ENCODE assay signal across 10 cellular contexts in the genomic region with DNA sequence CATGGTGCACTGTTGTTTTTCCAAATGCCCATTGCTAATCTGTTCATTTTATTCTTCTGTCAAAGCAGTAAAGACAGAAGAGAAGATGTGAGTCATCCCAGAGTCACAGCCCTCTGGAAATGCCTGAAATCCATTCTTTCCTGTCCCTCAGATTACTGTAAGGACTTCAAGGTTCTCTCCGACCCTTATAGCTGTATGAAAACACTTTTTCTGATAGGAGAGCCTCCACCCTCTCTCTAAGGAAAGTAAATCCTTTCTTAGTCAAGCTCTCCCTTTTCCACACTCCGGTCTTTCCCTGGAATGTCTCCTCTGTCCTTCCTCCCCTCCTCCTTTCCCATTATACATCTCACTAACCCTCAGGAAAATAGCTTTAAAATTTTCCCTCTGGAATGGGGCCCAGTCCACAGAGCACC. TPM values are rescaled to one million over a fixed set of nuclear protein-coding genes. Genes with fewer than 3 reads are reported as not detected.
DNase-seq lines count a peak whose midpoint lies in the region; ATAC-seq and TF ChIP-seq lines count a peak whose summit lies in the region.
"Had no signal": no experiment of that assay in that cellular context is flagged by ENCODE, and none has a peak within 500 bp of the region (broad histone marks: within the 10 kb centered on the region; RNA-seq: fewer than 3 reads in every experiment).

No MANE protein-coding gene starts in this region.

- peaks cover 33% of the 10 kb centered on the region for H3K4me1 Mint-ChIP-seq in HFFc6 (ENCODE audit: low read depth)

- H3K4me1 ChIP-seq in adrenal gland (replicated peaks in 1 of 2) (peaks cover 27 to 41% of the 10 kb centered on the region in 2 donors), thymus (ENCODE audit: control insufficient read depth, insufficient read depth, low read length) (peaks cover 11% of the 10 kb centered on the region)

- peaks cover 3% of the 10 kb centered on the region for H3K27me3 Mint-ChIP-seq in HFFc6 (ENCODE audit: insufficient read depth)
- H3K27me3 Mint-ChIP-seq: activated B cell treated with CpG ODN at 0.5 μM for 24 hours had no signal

- H3K4me3 Mint-ChIP-seq in HFFc6 = peak overlapping the region; percentile 84
- H3K4me3 Mint-ChIP-seq: activated B cell treated with CpG ODN at 0.5 μM for 24 hours had no signal

- peak overlapping the region; percentile 98 for H3K27ac Mint-ChIP-seq in HFFc6
- H3K27ac Mint-ChIP-seq: activated B cell treated with CpG ODN at 0.5 μM for 24 hours had no signal

- H3K36me3 Mint-ChIP-seq in HFFc6 (ENCODE audit: low read depth) = peaks cover 41% of the 10 kb centered on the region

- H3K9me3 ChIP-seq in adrenal gland (replicated peaks in 1 of 3) = no peaks in the 10 kb centered on the region
- H3K9me3 ChIP-seq in thymus (ENCODE audit: control insufficient read depth) = no peaks in the 10 kb centered on the region

- DNase-seq in HFFc6 (peak; percentile 49), adrenal gland (peak in 3 of 7 donors; percentile 26 to 54 (median 30)), glomerular visceral epithelial cell (ENCODE audit: extremely low spot score) (peak; percentile 28), NCI-H1417 (lab: John Stamatoyannopoulos, UW) (no peak)
- no peak for DNase-seq in activated CD4-positive, alpha-beta T cell treated with anti-CD3 and anti-CD28 coated beads for 1 hour
- DNase-seq: activated B cell treated with CpG ODN at 0.5 μM for 24 hours, left cardiac atrium had no signal

- H3K36me3 ChIP-seq in adrenal gland (replicated peaks in 1 of 2) = no peaks in the 10 kb centered on the region
- H3K36me3 ChIP-seq in thymus (ENCODE audit: control insufficient read depth, insufficient read depth) = no peaks in the 10 kb centered on the region

- peaks cover 25% of the 10 kb centered on the region for H3K9me3 Mint-ChIP-seq in HFFc6

- WGBS in adrenal gland, 4 donors = 31 to 52% (median 41%) methylated on average over 2 of the region's 2 CpGs
- WGBS in thymus = 93% methylated on average over 2 of the region's 2 CpGs

- TF ChIP-seq POLR2A in adrenal gland (IDR thresholded peaks at IDR 0.05) = no peak

- peak overlapping the region in 1 of 4 donors; percentile 24 for H3K4me3 ChIP-seq in adrenal gland
- no peak overlapping the region for H3K4me3 ChIP-seq in thymus (ENCODE audit: low read length)
- H3K4me3 ChIP-seq: GM12878 had no signal

- TF ChIP-seq CTCF in HFFc6 (IDR thresholded peaks at IDR 0.05) (no peak), adrenal gland (IDR thresholded peaks at IDR 0.05) (no peak)

- no peaks in the 10 kb centered on the region for H3K27me3 ChIP-seq in adrenal gland
- H3K27me3 ChIP-seq in thymus (ENCODE audit: control insufficient read depth, insufficient read depth) = no peaks in the 10 kb centered on the region

- intact Hi-C loops in adrenal gland (cut with DNase I) = loop anchor here in 1 of 2 donors (5.0 kb wide), 1 partner anchor 41 kb away; no protein-coding TSS in a partner anchor

- no peak for ATAC-seq in HG03521 (IDR thresholded peaks at IDR 0.05; ENCODE audit: unreplicated experiment)
- ATAC-seq: GM12878, left cardiac atrium had no signal

- H3K27ac ChIP-seq in adrenal gland = peak overlapping the region; percentile 61 to 98 (median 81)
- peak overlapping the region; percentile 8 for H3K27ac ChIP-seq in thymus (ENCODE audit: low read depth)

RNA-seq across cellular contexts. Expression of gene PRDX6, which starts 3.5 kb away (rescaled TPM):
- 1,000 to 10,000 TPM in 2 of 6 experiments, 100 to 1,000 TPM in 4; 527 to 1,396 (median 553) TPM for total RNA-seq in HFFc6 (2021; fragmentation: NEBNext Ultra II Directional; extraction: Animal tissue kit (Norgen Biotek cat#: 25700))
- 100 to 1,000 TPM; 248 to 461 (median 311) TPM for total RNA-seq in adrenal gland
- polyA plus RNA-seq in adrenal gland (100 to 1,000 TPM; 171 to 444 (median 434) TPM), thymus (297 TPM)

Comparison
In these comparisons a context has a peak if more than half of its experiments do, and no peak if none do; other contexts are left out.
1. DNase-seq: peak in HFFc6 (single experiment) and glomerular visceral epithelial cell (single experiment); none in NCI-H1417 (0 of 3) and activated CD4-positive, alpha-beta T cell treated with anti-CD3 and anti-CD28 coated beads for 1 hour (single experiment).